27 cellular contexts compared by ENCODE assay signal in the genomic region with DNA sequence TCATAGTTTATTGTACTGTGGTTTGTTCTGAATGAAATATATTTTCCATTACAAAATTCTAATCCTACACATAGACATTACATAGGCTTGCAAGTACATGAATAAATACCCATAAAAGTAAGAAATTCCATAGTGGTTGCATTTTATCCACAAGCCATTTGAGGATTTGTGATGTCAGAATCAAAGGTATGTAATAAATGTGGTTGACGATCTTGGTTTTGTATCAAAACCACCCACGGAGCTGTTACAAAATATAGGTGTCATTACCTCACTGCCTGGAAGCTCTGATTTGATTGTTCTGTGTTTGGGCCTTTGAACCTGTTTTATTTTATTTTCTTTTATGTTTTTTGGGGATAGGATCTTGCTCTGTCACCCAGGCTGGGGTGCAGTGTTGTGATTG.
DNase-seq lines count a peak whose midpoint lies in the region; ATAC-seq and TF ChIP-seq lines count a peak whose summit lies in the region.
"Had no signal": no experiment of that assay in that cellular context is flagged by ENCODE, and none has a peak within 500 bp of the region (broad histone marks: within the 10 kb centered on the region; RNA-seq: fewer than 3 reads in every experiment).

No MANE protein-coding gene starts in this region.

- H3K27ac ChIP-seq in SJSA1: peak overlapping the region; percentile 57
- H3K27ac ChIP-seq: KMS-11 had no signal

- ATAC-seq in activated CD8-positive, alpha-beta T cell treated with anti-CD3 and anti-CD28 coated beads for 36 hours: no peak
- ATAC-seq in HG03521 (IDR thresholded peaks at IDR 0.05; ENCODE audit: unreplicated experiment): no peak
- ATAC-seq: CD8-positive, alpha-beta T cell; Panc1 had no signal

- H3K27me3 ChIP-seq in SJSA1 (replicated peaks): no peaks in the 10 kb centered on the region

- H3K4me1 ChIP-seq in SJSA1 (replicated peaks): peaks cover 16% of the 10 kb centered on the region

- no peak overlapping the region for H3K27ac Mint-ChIP-seq in activated CD8-positive, alpha-beta T cell treated with anti-CD3 and anti-CD28 coated beads for 36 hours
- H3K27ac Mint-ChIP-seq: CD8-positive, alpha-beta T cell had no signal

- no peaks in the 10 kb centered on the region for H3K36me3 Mint-ChIP-seq in activated CD8-positive, alpha-beta T cell treated with anti-CD3 and anti-CD28 coated beads for 36 hours (ENCODE audit: low read depth)
- H3K36me3 Mint-ChIP-seq: CD8-positive, alpha-beta T cell had no signal

- no peak overlapping the region for H3K4me3 ChIP-seq in AG10803 (ENCODE audit: low read length)
- no peak overlapping the region for H3K4me3 ChIP-seq in SJSA1

- H3K9me3 ChIP-seq in SJSA1 (replicated peaks): no peaks in the 10 kb centered on the region

- DNase-seq in AG10803 (ENCODE audit: low read depth) (peak; percentile 17), SJSA1 (ENCODE audit: low read depth in 1 of 2, low spot score in 2 of 2) (peak in 1 of 2 experiments; percentile 48), astrocyte of the hippocampus (ENCODE audit: low read depth, low spot score) (peak; percentile 49), iris pigment epithelial cell (ENCODE audit: low read depth) (peak; percentile 70), islet precursor cell (no peak), HPDE6-E6E7 (ENCODE audit: extremely low spot score) (no peak)
- DNase-seq in activated CD8-positive, alpha-beta T cell treated with anti-CD3 and anti-CD28 coated beads for 36 hours: no peak
- DNase-seq: 8988T; AML-193; C1 segment of cervical spinal cord; Calu3; CD8-positive, alpha-beta T cell; DMS53; EL; GF-D8; H7; MV-4-11; NCI-H1105 treated with DMSO at 0.1 percent for 48 hours; NCI-H2029 treated with DMSO at 0.1 percent for 48 hours; NCI-H2171; NCI-H345; NCI-H524; NCI-H82; SIG-M5 had no signal

- CTCF ChIA-PET in activated CD8-positive, alpha-beta T cell treated with anti-CD3 and anti-CD28 coated beads for 36 hours (lab: Charles Lee): no interaction called here

- POLR2A ChIA-PET in activated CD8-positive, alpha-beta T cell treated with anti-CD3 and anti-CD28 coated beads for 36 hours (lab: Charles Lee): no interaction called here

- intact Hi-C loops in activated CD8-positive, alpha-beta T cell treated with anti-CD3 and anti-CD28 coated beads for 36 hours (cut with micrococcal nuclease): no loop called here

- TF ChIP-seq CTCF in AG10803 (conservative IDR thresholded peaks at IDR 0.05; ENCODE audit: low read length): no peak
- TF ChIP-seq CTCF in activated CD8-positive, alpha-beta T cell treated with anti-CD3 and anti-CD28 coated beads for 36 hours (IDR thresholded peaks at IDR 0.05): no peak

- no peaks in the 10 kb centered on the region for H3K4me1 Mint-ChIP-seq in activated CD8-positive, alpha-beta T cell treated with anti-CD3 and anti-CD28 coated beads for 36 hours (ENCODE audit: low read depth)

- no peaks in the 10 kb centered on the region for H3K9me3 Mint-ChIP-seq in activated CD8-positive, alpha-beta T cell treated with anti-CD3 and anti-CD28 coated beads for 36 hours

- no peaks in the 10 kb centered on the region for H3K36me3 ChIP-seq in SJSA1

- no peak overlapping the region for H3K4me3 Mint-ChIP-seq in activated CD8-positive, alpha-beta T cell treated with anti-CD3 and anti-CD28 coated beads for 36 hours
- H3K4me3 Mint-ChIP-seq: CD8-positive, alpha-beta T cell had no signal

- no peaks in the 10 kb centered on the region for H3K27me3 Mint-ChIP-seq in activated CD8-positive, alpha-beta T cell treated with anti-CD3 and anti-CD28 coated beads for 36 hours

Comparison
In these comparisons a context has a peak if more than half of its experiments do, and no peak if none do; other contexts are left out.
1. DNase-seq: peak in AG10803 (single experiment), astrocyte of the hippocampus (single experiment) and iris pigment epithelial cell (single experiment); none in islet precursor cell (single experiment), HPDE6-E6E7 (single experiment) and activated CD8-positive, alpha-beta T cell treated with anti-CD3 and anti-CD28 coated beads for 36 hours (single experiment).